In genomic region chr17:39653662-39654331, GRCh38 we compare ENCODE assay signal across 1 cellular context.
TF ChIP-seq lines count a peak whose summit lies in the region.

No MANE protein-coding gene starts in this region.

TF ChIP-seq in HepG2, 621 proteins besides CTCF, POLR2A, EP300 and RAD21 (continued from another document and continues in another):
- peak; percentile 64; the same call in 1 of the 2 replicates for TF ChIP-seq RFXAP (CRISPR knock-in tag; IDR thresholded peaks at IDR 0.05; ENCODE audit: borderline replicate concordance)
- TF ChIP-seq ZNF607 (CRISPR knock-in tag; IDR thresholded peaks at IDR 0.05; ENCODE audit: borderline replicate concordance): no peak
- TF ChIP-seq ZNF232 (CRISPR knock-in tag; IDR thresholded peaks at IDR 0.05; ENCODE audit: borderline replicate concordance): no peak
- TF ChIP-seq KDM5A (IDR thresholded peaks at IDR 0.05; ENCODE audit: borderline replicate concordance, low read length): no peak
- TF ChIP-seq KDM6A (CRISPR knock-in tag; IDR thresholded peaks at IDR 0.05; ENCODE audit: low read depth): no peak
- peak; percentile 40; the same call in 1 of the 2 replicates for TF ChIP-seq SMAD1 (CRISPR knock-in tag; IDR thresholded peaks at IDR 0.05; ENCODE audit: borderline replicate concordance, low read depth)
- TF ChIP-seq SNAPC2 (CRISPR knock-in tag; IDR thresholded peaks at IDR 0.05): no peak
- 0 out of 2 replicates have a peak, but pooled peaks have one; percentile 17 for TF ChIP-seq IRF9 (CRISPR knock-in tag; IDR thresholded peaks at IDR 0.05; ENCODE audit: borderline replicate concordance)
- no peak for TF ChIP-seq ZNF329 (CRISPR knock-in tag; IDR thresholded peaks at IDR 0.05; ENCODE audit: low read depth)
- no peak for TF ChIP-seq KLF12 (CRISPR knock-in tag; IDR thresholded peaks at IDR 0.05; ENCODE audit: borderline replicate concordance)
- TF ChIP-seq MYPOP (CRISPR knock-in tag; IDR thresholded peaks at IDR 0.05): no peak
- TF ChIP-seq, protein P1, sequence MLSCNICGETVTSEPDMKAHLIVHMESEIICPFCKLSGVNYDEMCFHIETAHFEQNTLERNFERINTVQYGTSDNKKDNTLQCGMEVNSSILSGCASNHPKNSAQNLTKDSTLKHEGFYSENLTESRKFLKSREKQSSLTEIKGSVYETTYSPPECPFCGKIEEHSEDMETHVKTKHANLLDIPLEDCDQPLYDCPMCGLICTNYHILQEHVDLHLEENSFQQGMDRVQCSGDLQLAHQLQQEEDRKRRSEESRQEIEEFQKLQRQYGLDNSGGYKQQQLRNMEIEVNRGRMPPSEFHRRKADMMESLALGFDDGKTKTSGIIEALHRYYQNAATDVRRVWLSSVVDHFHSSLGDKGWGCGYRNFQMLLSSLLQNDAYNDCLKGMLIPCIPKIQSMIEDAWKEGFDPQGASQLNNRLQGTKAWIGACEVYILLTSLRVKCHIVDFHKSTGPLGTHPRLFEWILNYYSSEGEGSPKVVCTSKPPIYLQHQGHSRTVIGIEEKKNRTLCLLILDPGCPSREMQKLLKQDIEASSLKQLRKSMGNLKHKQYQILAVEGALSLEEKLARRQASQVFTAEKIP (CRISPR knock-in tag; IDR thresholded peaks at IDR 0.05; ENCODE audit: borderline replicate concordance): no peak
- TF ChIP-seq DNMT1 (CRISPR knock-in tag; IDR thresholded peaks at IDR 0.05): no peak
- TF ChIP-seq SRF (IDR thresholded peaks at IDR 0.05; ENCODE audit: low read depth, low read length): no peak
- TF ChIP-seq NR2F6 (IDR thresholded peaks at IDR 0.05): peak; percentile 86
- peak; percentile 94 for TF ChIP-seq NR2F6 (CRISPR knock-in tag; IDR thresholded peaks at IDR 0.05)
- TF ChIP-seq ZNF710 (CRISPR knock-in tag; IDR thresholded peaks at IDR 0.05; ENCODE audit: borderline replicate concordance): no peak
- TF ChIP-seq, protein P2, sequence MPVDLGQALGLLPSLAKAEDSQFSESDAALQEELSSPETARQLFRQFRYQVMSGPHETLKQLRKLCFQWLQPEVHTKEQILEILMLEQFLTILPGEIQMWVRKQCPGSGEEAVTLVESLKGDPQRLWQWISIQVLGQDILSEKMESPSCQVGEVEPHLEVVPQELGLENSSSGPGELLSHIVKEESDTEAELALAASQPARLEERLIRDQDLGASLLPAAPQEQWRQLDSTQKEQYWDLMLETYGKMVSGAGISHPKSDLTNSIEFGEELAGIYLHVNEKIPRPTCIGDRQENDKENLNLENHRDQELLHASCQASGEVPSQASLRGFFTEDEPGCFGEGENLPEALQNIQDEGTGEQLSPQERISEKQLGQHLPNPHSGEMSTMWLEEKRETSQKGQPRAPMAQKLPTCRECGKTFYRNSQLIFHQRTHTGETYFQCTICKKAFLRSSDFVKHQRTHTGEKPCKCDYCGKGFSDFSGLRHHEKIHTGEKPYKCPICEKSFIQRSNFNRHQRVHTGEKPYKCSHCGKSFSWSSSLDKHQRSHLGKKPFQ (CRISPR knock-in tag; IDR thresholded peaks at IDR 0.05; ENCODE audit: insufficient replicate concordance): no peak
- TF ChIP-seq ZNF20 (CRISPR knock-in tag; IDR thresholded peaks at IDR 0.05): no peak
- TF ChIP-seq THRA (CRISPR knock-in tag; IDR thresholded peaks at IDR 0.05; ENCODE audit: borderline replicate concordance): peak; percentile 91; the same call in 1 of the 2 replicates
- no peak for TF ChIP-seq ZNF382 (CRISPR knock-in tag; IDR thresholded peaks at IDR 0.05; ENCODE audit: borderline replicate concordance)
- no peak for TF ChIP-seq TCF7 (IDR thresholded peaks at IDR 0.05; ENCODE audit: low read depth)
- no peak for TF ChIP-seq SCMH1 (CRISPR knock-in tag; IDR thresholded peaks at IDR 0.05; ENCODE audit: borderline replicate concordance)
- TF ChIP-seq ZNF552 (CRISPR knock-in tag; IDR thresholded peaks at IDR 0.05; ENCODE audit: borderline replicate concordance): no peak
- TF ChIP-seq JUN (CRISPR knock-in tag; IDR thresholded peaks at IDR 0.05): no peak
- TF ChIP-seq, protein P3, sequence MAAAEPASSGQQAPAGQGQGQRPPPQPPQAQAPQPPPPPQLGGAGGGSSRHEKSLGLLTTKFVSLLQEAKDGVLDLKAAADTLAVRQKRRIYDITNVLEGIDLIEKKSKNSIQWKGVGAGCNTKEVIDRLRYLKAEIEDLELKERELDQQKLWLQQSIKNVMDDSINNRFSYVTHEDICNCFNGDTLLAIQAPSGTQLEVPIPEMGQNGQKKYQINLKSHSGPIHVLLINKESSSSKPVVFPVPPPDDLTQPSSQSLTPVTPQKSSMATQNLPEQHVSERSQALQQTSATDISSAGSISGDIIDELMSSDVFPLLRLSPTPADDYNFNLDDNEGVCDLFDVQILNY (CRISPR knock-in tag; conservative IDR thresholded peaks at IDR 0.05): no peak
- no peak for TF ChIP-seq ZNF773 (CRISPR knock-in tag; IDR thresholded peaks at IDR 0.05; ENCODE audit: borderline replicate concordance)
- no peak for TF ChIP-seq ZBTB49 (CRISPR knock-in tag; IDR thresholded peaks at IDR 0.05; ENCODE audit: borderline replicate concordance)
- TF ChIP-seq DBP (CRISPR knock-in tag; IDR thresholded peaks at IDR 0.05; ENCODE audit: not compliant biosample characterization): no peak
- no peak for TF ChIP-seq MLLT10 (CRISPR knock-in tag; IDR thresholded peaks at IDR 0.05)
- TF ChIP-seq CBFB (CRISPR knock-in tag; IDR thresholded peaks at IDR 0.05): 0 out of 2 replicates have a peak, but pooled peaks have one; percentile 46
- TF ChIP-seq, protein P4, sequence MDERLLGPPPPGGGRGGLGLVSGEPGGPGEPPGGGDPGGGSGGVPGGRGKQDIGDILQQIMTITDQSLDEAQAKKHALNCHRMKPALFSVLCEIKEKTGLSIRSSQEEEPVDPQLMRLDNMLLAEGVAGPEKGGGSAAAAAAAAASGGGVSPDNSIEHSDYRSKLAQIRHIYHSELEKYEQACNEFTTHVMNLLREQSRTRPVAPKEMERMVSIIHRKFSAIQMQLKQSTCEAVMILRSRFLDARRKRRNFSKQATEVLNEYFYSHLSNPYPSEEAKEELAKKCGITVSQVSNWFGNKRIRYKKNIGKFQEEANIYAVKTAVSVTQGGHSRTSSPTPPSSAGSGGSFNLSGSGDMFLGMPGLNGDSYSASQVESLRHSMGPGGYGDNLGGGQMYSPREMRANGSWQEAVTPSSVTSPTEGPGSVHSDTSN (CRISPR knock-in tag; IDR thresholded peaks at IDR 0.05): no peak
- TF ChIP-seq ZNF160 (CRISPR knock-in tag; IDR thresholded peaks at IDR 0.05): no peak
- TF ChIP-seq GLMP (CRISPR knock-in tag; IDR thresholded peaks at IDR 0.05; ENCODE audit: borderline replicate concordance): no peak
- no peak for TF ChIP-seq SPEN (CRISPR knock-in tag; IDR thresholded peaks at IDR 0.05; ENCODE audit: low read depth)
- TF ChIP-seq ZNF660 (CRISPR knock-in tag; IDR thresholded peaks at IDR 0.05; ENCODE audit: borderline replicate concordance, low read depth): no peak
- TF ChIP-seq, protein P5, sequence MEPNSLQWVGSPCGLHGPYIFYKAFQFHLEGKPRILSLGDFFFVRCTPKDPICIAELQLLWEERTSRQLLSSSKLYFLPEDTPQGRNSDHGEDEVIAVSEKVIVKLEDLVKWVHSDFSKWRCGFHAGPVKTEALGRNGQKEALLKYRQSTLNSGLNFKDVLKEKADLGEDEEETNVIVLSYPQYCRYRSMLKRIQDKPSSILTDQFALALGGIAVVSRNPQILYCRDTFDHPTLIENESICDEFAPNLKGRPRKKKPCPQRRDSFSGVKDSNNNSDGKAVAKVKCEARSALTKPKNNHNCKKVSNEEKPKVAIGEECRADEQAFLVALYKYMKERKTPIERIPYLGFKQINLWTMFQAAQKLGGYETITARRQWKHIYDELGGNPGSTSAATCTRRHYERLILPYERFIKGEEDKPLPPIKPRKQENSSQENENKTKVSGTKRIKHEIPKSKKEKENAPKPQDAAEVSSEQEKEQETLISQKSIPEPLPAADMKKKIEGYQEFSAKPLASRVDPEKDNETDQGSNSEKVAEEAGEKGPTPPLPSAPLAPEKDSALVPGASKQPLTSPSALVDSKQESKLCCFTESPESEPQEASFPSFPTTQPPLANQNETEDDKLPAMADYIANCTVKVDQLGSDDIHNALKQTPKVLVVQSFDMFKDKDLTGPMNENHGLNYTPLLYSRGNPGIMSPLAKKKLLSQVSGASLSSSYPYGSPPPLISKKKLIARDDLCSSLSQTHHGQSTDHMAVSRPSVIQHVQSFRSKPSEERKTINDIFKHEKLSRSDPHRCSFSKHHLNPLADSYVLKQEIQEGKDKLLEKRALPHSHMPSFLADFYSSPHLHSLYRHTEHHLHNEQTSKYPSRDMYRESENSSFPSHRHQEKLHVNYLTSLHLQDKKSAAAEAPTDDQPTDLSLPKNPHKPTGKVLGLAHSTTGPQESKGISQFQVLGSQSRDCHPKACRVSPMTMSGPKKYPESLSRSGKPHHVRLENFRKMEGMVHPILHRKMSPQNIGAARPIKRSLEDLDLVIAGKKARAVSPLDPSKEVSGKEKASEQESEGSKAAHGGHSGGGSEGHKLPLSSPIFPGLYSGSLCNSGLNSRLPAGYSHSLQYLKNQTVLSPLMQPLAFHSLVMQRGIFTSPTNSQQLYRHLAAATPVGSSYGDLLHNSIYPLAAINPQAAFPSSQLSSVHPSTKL (CRISPR knock-in tag; IDR thresholded peaks at IDR 0.05): peak; percentile 49
- TF ChIP-seq SIX1 (CRISPR knock-in tag; IDR thresholded peaks at IDR 0.05; ENCODE audit: borderline replicate concordance): no peak
- no peak for TF ChIP-seq ISX (CRISPR knock-in tag; conservative IDR thresholded peaks at IDR 0.05)
- TF ChIP-seq PAF1 (CRISPR knock-in tag; IDR thresholded peaks at IDR 0.05): no peak
- peak; percentile 61; the same call in 1 of the 2 replicates for TF ChIP-seq ADNP (CRISPR knock-in tag; IDR thresholded peaks at IDR 0.05)
